Comparison of ENCODE assay signal across 13 cellular contexts in the genomic region with DNA sequence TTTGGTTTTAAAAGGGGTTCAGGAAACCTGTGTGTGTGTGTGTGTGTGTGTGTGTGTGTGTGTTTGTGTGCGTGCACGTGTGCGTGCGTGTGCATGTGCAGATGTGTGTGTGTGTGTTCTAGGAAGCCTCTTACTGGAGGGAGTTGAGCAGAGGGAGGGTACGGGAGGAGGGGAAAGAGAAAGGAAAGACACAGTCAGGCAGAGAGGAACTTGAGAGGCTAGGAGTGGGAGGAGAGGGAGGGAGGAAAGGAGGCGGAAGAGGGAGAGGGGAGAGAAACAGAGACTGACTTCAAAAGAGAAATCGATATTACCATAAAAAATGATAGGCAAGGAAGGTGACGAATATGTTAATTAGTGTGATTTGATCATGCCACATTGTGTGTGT.
DNase-seq lines count a peak whose midpoint lies in the region; ATAC-seq and TF ChIP-seq lines count a peak whose summit lies in the region.
"Had no signal": no experiment of that assay in that cellular context is flagged by ENCODE, and none has a peak within 500 bp of the region (broad histone marks: within the 10 kb centered on the region; RNA-seq: fewer than 3 reads in every experiment).

No MANE protein-coding gene starts in this region.

- CTCF ChIA-PET in HEK293T (lab: Yijun Ruan, JAX) = no interaction called here

- H3K36me3 ChIP-seq in WERI-Rb-1 = no peaks in the 10 kb centered on the region
- H3K36me3 ChIP-seq: HAP-1, suprapubic skin had no signal

- peak overlapping the region; percentile 15 for H3K4me3 ChIP-seq in WERI-Rb-1 (ENCODE audit: low read depth, low read length)
- H3K4me3 ChIP-seq: HAP-1, suprapubic skin had no signal

- ATAC-seq in HG03354 (IDR thresholded peaks at IDR 0.05; ENCODE audit: poor library complexity, severe bottlenecking, unreplicated experiment) (no peak), GM21381 (IDR thresholded peaks at IDR 0.05; ENCODE audit: unreplicated experiment) (no peak), HG02763 (IDR thresholded peaks at IDR 0.05; ENCODE audit: unreplicated experiment) (no peak)

- TF ChIP-seq CTCF in WERI-Rb-1 (IDR thresholded peaks at IDR 0.05; ENCODE audit: low read depth, low read length) = no peak

- DNase-seq in DMS79 (lab: John Stamatoyannopoulos, UW) (peak; percentile 31), HEK293T (ENCODE audit: extremely low spot score) (no peak), WERI-Rb-1 (peak; percentile 38), iris pigment epithelial cell (ENCODE audit: low read depth) (peak; percentile 17), anterior cingulate cortex (lab: John Stamatoyannopoulos, UW) (no peak)
- DNase-seq: activated naive CD4-positive, alpha-beta T cell treated with anti-CD3 and anti-CD28 coated beads, Interleukin-2, amount 50 U/mL, for 16 hours; COR-L47; SIG-M5 had no signal

- no peaks in the 10 kb centered on the region for H3K9me3 ChIP-seq in WERI-Rb-1 (ENCODE audit: severe bottlenecking)
- H3K9me3 ChIP-seq: HAP-1, suprapubic skin had no signal

- POLR2A ChIA-PET in HEK293T (lab: Yijun Ruan, JAX) = no interaction called here

- H3K27me3 ChIP-seq in WERI-Rb-1 (ENCODE audit: insufficient read depth, low read depth, severe bottlenecking) = no peaks in the 10 kb centered on the region

- H3K27ac ChIP-seq in WERI-Rb-1 = peak overlapping the region; percentile 56
- H3K27ac ChIP-seq: suprapubic skin had no signal

TF ChIP-seq in HEK293T, 16 proteins besides CTCF, POLR2A, EP300 and RAD21:
- TF ChIP-seq PKNOX1 (IDR thresholded peaks at IDR 0.05) (peak; percentile 71; the same call in 1 of the 2 replicates), HDGF (IDR thresholded peaks at IDR 0.05; ENCODE audit: borderline replicate concordance) (no peak)

Comparison
In these comparisons a context has a peak if more than half of its experiments do, and no peak if none do; other contexts are left out.
1. DNase-seq: peak in DMS79 (single experiment), WERI-Rb-1 (single experiment) and iris pigment epithelial cell (single experiment); none in HEK293T (single experiment) and anterior cingulate cortex (0 of 58).